Comparison of ENCODE assay signal across 17 cellular contexts in genomic region chr9:123423036-123423640, GRCh38.
"Had no signal": no experiment of that assay in that cellular context is flagged by ENCODE, and none has a peak within 500 bp of the region (broad histone marks: within the 10 kb centered on the region; RNA-seq: fewer than 3 reads in every experiment).

No MANE protein-coding gene starts in this region.

- H3K27ac ChIP-seq: brain microvascular endothelial cell, esophagus muscularis mucosa, gastroesophageal sphincter, prostate gland, thoracic aorta, upper lobe of left lung had no signal

- H3K4me1 ChIP-seq: esophagus muscularis mucosa, gastroesophageal sphincter, prostate gland, upper lobe of left lung had no signal

- H3K9me3 ChIP-seq: esophagus muscularis mucosa, gastroesophageal sphincter, prostate gland, thoracic aorta, upper lobe of left lung had no signal

- H3K27me3 ChIP-seq: brain microvascular endothelial cell, esophagus muscularis mucosa, gastroesophageal sphincter, upper lobe of left lung had no signal

- H3K4me2 ChIP-seq: smooth muscle cell had no signal

- H3K36me3 ChIP-seq: brain microvascular endothelial cell, prostate gland had no signal

- ATAC-seq: activated CD4-positive, alpha-beta T cell treated with anti-CD3 and anti-CD28 coated beads for 36 hours; activated naive CD8-positive, alpha-beta T cell treated with anti-CD3 and anti-CD28 coated beads, Interleukin-2, amount 50 U/mL, for 24 hours; gastroesophageal sphincter; right cardiac atrium; stimulated activated naive B cell treated with anti-CD40 and anti-IgM and Interleukin-4, amounts not matched to agents 10 μg/mL and 1 μg/mL and 100 μg/mL, for 72 hours had no signal

- FAIRE-seq: endothelial cell of umbilical vein had no signal

- DNase-seq: activated CD4-positive, alpha-beta T cell treated with anti-CD3 and anti-CD28 coated beads for 36 hours; activated CD4-positive, alpha-beta T cell treated with anti-CD3 and anti-CD28 coated beads, Interleukin-2, amount 50 U/mL, for 48 hours; activated naive CD8-positive, alpha-beta T cell treated with anti-CD3 and anti-CD28 coated beads, Interleukin-2, amount 50 U/mL, for 24 hours; anterior cingulate cortex; brain microvascular endothelial cell; effector CD4-positive, alpha-beta T cell; stimulated activated CD4-positive, alpha-beta T cell treated with anti-CD3 and anti-CD28 coated beads, Interleukin-4, amount 100 ng/mL, for 4 hours; stimulated activated naive B cell treated with anti-CD40 and anti-IgM and Interleukin-4, amounts not matched to agents 10 μg/mL and 1 μg/mL and 100 μg/mL, for 72 hours had no signal

- H3K4me3 ChIP-seq: esophagus muscularis mucosa, gastroesophageal sphincter, lung, prostate gland, smooth muscle cell, thoracic aorta, upper lobe of left lung had no signal
